In genomic region chr11:60389279-60389910, GRCh38 we compare ENCODE assay signal across 1 cellular context.
TF ChIP-seq lines count a peak whose summit lies in the region.

No MANE protein-coding gene starts in this region.

TF ChIP-seq in GM12878, 131 proteins besides CTCF, POLR2A, EP300 and RAD21 (continued from another document and continues in another):
- no peak for TF ChIP-seq ZBTB40 (IDR thresholded peaks at IDR 0.05; ENCODE audit: borderline replicate concordance)
- peak; percentile 75; the same call in 1 of the 2 replicates for TF ChIP-seq SPI1 (IDR thresholded peaks at IDR 0.05; ENCODE audit: borderline replicate concordance, insufficient read depth, low read depth, low read length)
- peak in 1 of 2 experiments; percentile 24; a peak in 2 of 4 replicates for TF ChIP-seq ETV6 (conservative IDR thresholded peaks at IDR 0.05 in 1 of 2, IDR thresholded peaks at IDR 0.05 in 1 of 2; ENCODE audit: borderline replicate concordance in 1 of 2, low read depth in 1 of 2)
- TF ChIP-seq CBX3 (IDR thresholded peaks at IDR 0.05; ENCODE audit: borderline replicate concordance, low read depth), result no peak
- 0 out of 2 replicates have a peak, but pooled peaks have one; percentile 47 for TF ChIP-seq TBL1XR1 (IDR thresholded peaks at IDR 0.05; ENCODE audit: low read depth, low read length)
- peak; percentile 81 for TF ChIP-seq MEF2A (IDR thresholded peaks at IDR 0.05; ENCODE audit: insufficient read depth, low read depth, low read length)
- TF ChIP-seq ZNF687 (IDR thresholded peaks at IDR 0.05), result peak; percentile 57
- 0 out of 2 replicates have a peak, but pooled peaks have one; percentile 28 for TF ChIP-seq PML (IDR thresholded peaks at IDR 0.05; ENCODE audit: low read length)
- no peak for TF ChIP-seq RFX5 (IDR thresholded peaks at IDR 0.05; ENCODE audit: low read depth, low read length)
- peak; percentile 69; the same call in 1 of the 2 replicates for TF ChIP-seq MYB (IDR thresholded peaks at IDR 0.05; ENCODE audit: borderline replicate concordance, low read depth, low read length)
- 0 out of 2 replicates have a peak, but pooled peaks have one; percentile 40 for TF ChIP-seq NBN (IDR thresholded peaks at IDR 0.05)
- TF ChIP-seq USF1 (IDR thresholded peaks at IDR 0.05; ENCODE audit: borderline replicate concordance, extremely low read length, insufficient read depth, low read depth, low read length), result peak; percentile 65
- peak; percentile 36 for TF ChIP-seq SP1 (IDR thresholded peaks at IDR 0.05; ENCODE audit: low read depth, low read length)
- TF ChIP-seq ZSCAN29 (IDR thresholded peaks at IDR 0.05), result no peak
- TF ChIP-seq ZBTB11 (CRISPR knock-in tag; IDR thresholded peaks at IDR 0.05), result no peak
- TF ChIP-seq MAX (IDR thresholded peaks at IDR 0.05; ENCODE audit: low read depth, low read length), result no peak
- TF ChIP-seq ATF2 (IDR thresholded peaks at IDR 0.05; ENCODE audit: low read length), result peak; percentile 21; the same call in 1 of the 2 replicates
- no peak; the same call in 1 of the 2 replicates for TF ChIP-seq EED (IDR thresholded peaks at IDR 0.05; ENCODE audit: low read depth)
- no peak for TF ChIP-seq FOXK2 (IDR thresholded peaks at IDR 0.05)
- no peak for TF ChIP-seq NFXL1 (IDR thresholded peaks at IDR 0.05; ENCODE audit: borderline replicate concordance)
- TF ChIP-seq NFYA (IDR thresholded peaks at IDR 0.05; ENCODE audit: borderline replicate concordance, low read depth, low read length), result no peak
- no peak for TF ChIP-seq GABPA (IDR thresholded peaks at IDR 0.05; ENCODE audit: low read depth)
- no peak for TF ChIP-seq BRCA1 (IDR thresholded peaks at IDR 0.05; ENCODE audit: low read depth, low read length)
- 0 out of 2 replicates have a peak, but pooled peaks have one; percentile 53 for TF ChIP-seq CHD2 (IDR thresholded peaks at IDR 0.05; ENCODE audit: borderline replicate concordance, low read depth, low read length)
- no peak for TF ChIP-seq ZBTB33 (IDR thresholded peaks at IDR 0.05)
- TF ChIP-seq CEBPB (IDR thresholded peaks at IDR 0.05; ENCODE audit: borderline replicate concordance in 1 of 2, low read depth in 2 of 2, low read length in 2 of 2), result no peak
- peak; percentile 15; the same call in 1 of the 2 replicates for TF ChIP-seq ATF7 (IDR thresholded peaks at IDR 0.05; ENCODE audit: low read depth)
- TF ChIP-seq MXI1 (IDR thresholded peaks at IDR 0.05; ENCODE audit: low read depth, low read length), result peak; percentile 63; the same call in 1 of the 2 replicates
- no peak for TF ChIP-seq MTA3 (IDR thresholded peaks at IDR 0.05; ENCODE audit: borderline replicate concordance, low read length)
- TF ChIP-seq KAT2A (conservative IDR thresholded peaks at IDR 0.05; ENCODE audit: control insufficient read depth, low read depth, low read length), result no peak
- TF ChIP-seq YBX1 (IDR thresholded peaks at IDR 0.05), result no peak
- peak; percentile 78 to 81 for TF ChIP-seq BHLHE40 (IDR thresholded peaks at IDR 0.05; ENCODE audit: borderline replicate concordance in 1 of 2, low read depth in 2 of 2, low read length in 1 of 2)
- no peak for TF ChIP-seq IRF4 (IDR thresholded peaks at IDR 0.05; ENCODE audit: low read depth, low read length)
- no peak for TF ChIP-seq TCF3 (IDR thresholded peaks at IDR 0.05; ENCODE audit: borderline replicate concordance, insufficient read depth, low read depth, low read length)
- TF ChIP-seq CEBPZ (IDR thresholded peaks at IDR 0.05; ENCODE audit: low read depth, low read length), result no peak
- TF ChIP-seq MEF2B (IDR thresholded peaks at IDR 0.05; ENCODE audit: partially characterized antibody, poor library complexity, severe bottlenecking), result peak; percentile 56
- 0 out of 2 replicates have a peak, but pooled peaks have one; percentile 16 for TF ChIP-seq IKZF1 (conservative IDR thresholded peaks at IDR 0.05)
- TF ChIP-seq MTA2 (IDR thresholded peaks at IDR 0.05; ENCODE audit: low read depth), result peak; percentile 41; the same call in 1 of the 2 replicates
- TF ChIP-seq ZNF622 (IDR thresholded peaks at IDR 0.05), result no peak
